Comparison of ENCODE assay signal across 11 cellular contexts in genomic region chr2:237132799-237133198, GRCh38. TPM values are rescaled to one million over a fixed set of nuclear protein-coding genes. Genes with fewer than 3 reads are reported as not detected.
DNase-seq lines count a peak whose midpoint lies in the region; ATAC-seq and TF ChIP-seq lines count a peak whose summit lies in the region.
"Had no signal": no experiment of that assay in that cellular context is flagged by ENCODE, and none has a peak within 500 bp of the region (broad histone marks: within the 10 kb centered on the region; RNA-seq: fewer than 3 reads in every experiment).

No MANE protein-coding gene starts in this region.

- WGBS in lung, 2 donors = 68 to 72% methylated on average over 5 of the region's 5 CpGs

- no peak overlapping the region for H3K4me3 ChIP-seq in HEK293 (ENCODE audit: low read depth, low read length)
- no peak overlapping the region for H3K4me3 ChIP-seq in lung
- H3K4me3 ChIP-seq: right lobe of liver had no signal

- H3K27me3 Mint-ChIP-seq in WTC11 (ENCODE audit: low read depth) = no peaks in the 10 kb centered on the region
- no peaks in the 10 kb centered on the region for H3K27me3 Mint-ChIP-seq in activated T-cell treated with anti-CD3 and anti-CD28 coated beads, Interleukin-2, amount 50 U/mL, for 72 hours (ENCODE audit: low read depth)

- H3K9me3 Mint-ChIP-seq in WTC11 = 0 out of 2 replicates have a peak, but pooled peaks cover 3% of the 10 kb centered on the region
- H3K9me3 Mint-ChIP-seq in activated T-cell treated with anti-CD3 and anti-CD28 coated beads, Interleukin-2, amount 50 U/mL, for 72 hours = no peaks in the 10 kb centered on the region

- no peaks in the 10 kb centered on the region for H3K4me1 Mint-ChIP-seq in WTC11
- H3K4me1 Mint-ChIP-seq in activated T-cell treated with anti-CD3 and anti-CD28 coated beads, Interleukin-2, amount 50 U/mL, for 72 hours (ENCODE audit: low read depth) = peaks cover 2% of the 10 kb centered on the region

- H3K36me3 ChIP-seq in HEK293 (ENCODE audit: control insufficient read depth in 2 of 2, insufficient read depth in 1 of 2, low read length in 2 of 2) (no peaks in the 10 kb centered on the region), lung (ENCODE audit: control insufficient read depth in 2 of 2, insufficient read depth in 2 of 2, low read length in 2 of 2) (no peaks in the 10 kb centered on the region)
- H3K36me3 ChIP-seq: right lobe of liver had no signal

- no peak for TF ChIP-seq CTCF in HEK293 (tag by site-specific recombination; IDR thresholded peaks at IDR 0.05)
- TF ChIP-seq CTCF in WTC11 (IDR thresholded peaks at IDR 0.05) = 0 out of 2 replicates have a peak, but pooled peaks have one; percentile 56
- TF ChIP-seq CTCF in lung (IDR thresholded peaks at IDR 0.05; ENCODE audit: control extremely low read depth, extremely low read depth) = no peak

- peaks cover 2% of the 10 kb centered on the region; the same call in 1 of the 2 replicates for H3K4me1 ChIP-seq in HEK293 (ENCODE audit: control insufficient read depth, insufficient read depth, low read length)
- H3K4me1 ChIP-seq in lung (ENCODE audit: control insufficient read depth in 2 of 2, insufficient read depth in 2 of 2, low read length in 2 of 2) = peaks cover 0 to 6% of the 10 kb centered on the region in 2 donors
- H3K4me1 ChIP-seq: right lobe of liver had no signal

- CTCF ChIA-PET in HEK293 (lab: Yijun Ruan, JAX) (interaction anchor here (0.6 to 2.6 kb wide), 8 partner anchors 9 to 1335 kb away, joined by 4 to 16 read pairs (median 4); no protein-coding TSS in a partner anchor), WTC11 (lab: Charles Lee) (interaction anchor here (0.6 to 2.2 kb wide), 17 partner anchors 9 to 439 kb away, joined by 3 to 7 read pairs (median 3); partner anchors contain the start of gene COPS8)

- no peaks in the 10 kb centered on the region for H3K9me3 ChIP-seq in HEK293 (ENCODE audit: control insufficient read depth, insufficient read depth, low read depth, low read length)
- H3K9me3 ChIP-seq in lung (ENCODE audit: control insufficient read depth in 2 of 2, insufficient read depth in 1 of 2, low read length in 1 of 2) = peaks cover 0 to 9% of the 10 kb centered on the region in 2 donors
- H3K9me3 ChIP-seq: right lobe of liver had no signal

- no peak overlapping the region for H3K4me3 Mint-ChIP-seq in WTC11
- H3K4me3 Mint-ChIP-seq in activated T-cell treated with anti-CD3 and anti-CD28 coated beads, Interleukin-2, amount 50 U/mL, for 72 hours = no peak overlapping the region

- H3K27me3 ChIP-seq in lung (ENCODE audit: control insufficient read depth, insufficient read depth) = no peaks in the 10 kb centered on the region
- H3K27me3 ChIP-seq: right lobe of liver had no signal

- H3K27ac ChIP-seq in HEK293 (ENCODE audit: extremely low read depth, low read depth, low read length) (no peak overlapping the region), lung (ENCODE audit: low read depth in 1 of 2, low read length in 1 of 2) (no peak overlapping the region)
- H3K27ac ChIP-seq: right lobe of liver had no signal

- DNase-seq in DMS53 (lab: John Stamatoyannopoulos, UW) (peak; percentile 69), WTC11 (ENCODE audit: low spot score) (peak; percentile 39), lung (ENCODE audit: low spot score) (peak; percentile 25), HPDE6-E6E7 (ENCODE audit: extremely low spot score) (no peak), SW 1271 (lab: John Stamatoyannopoulos, UW) (no peak)
- DNase-seq in activated T-cell treated with anti-CD3 and anti-CD28 coated beads, Interleukin-2, amount 50 U/mL, for 72 hours = no peak
- DNase-seq: activated effector memory CD4-positive, alpha-beta T cell treated with anti-CD3 and anti-CD28 coated beads, Interleukin-2, amount 50 U/mL, for 16 hours; foreskin fibroblast; right lobe of liver had no signal

- POLR2A ChIA-PET in HEK293 (lab: Yijun Ruan, JAX) (no interaction called here), WTC11 (lab: Charles Lee) (no interaction called here)

- H3K36me3 Mint-ChIP-seq in WTC11 = no peaks in the 10 kb centered on the region
- no peaks in the 10 kb centered on the region for H3K36me3 Mint-ChIP-seq in activated T-cell treated with anti-CD3 and anti-CD28 coated beads, Interleukin-2, amount 50 U/mL, for 72 hours (ENCODE audit: insufficient read depth in 2 of 2)

- ATAC-seq in WTC11 (peak; percentile 83), lung (ENCODE audit: insufficient read depth, low FRiP score) (no peak), HG03039 (IDR thresholded peaks at IDR 0.05; ENCODE audit: unreplicated experiment) (no peak)
- ATAC-seq in activated T-cell treated with anti-CD3 and anti-CD28 coated beads, Interleukin-2, amount 50 U/mL, for 72 hours (replicated peaks in 1 of 2) = no peak

- no peak overlapping the region for H3K27ac Mint-ChIP-seq in WTC11
- no peak overlapping the region for H3K27ac Mint-ChIP-seq in activated T-cell treated with anti-CD3 and anti-CD28 coated beads, Interleukin-2, amount 50 U/mL, for 72 hours

TF ChIP-seq in HEK293, 187 proteins besides CTCF, POLR2A, EP300 and RAD21:
- peak; percentile 99 for TF ChIP-seq ZNF510 (tag by site-specific recombination; IDR thresholded peaks at IDR 0.05; ENCODE audit: insufficient replicate concordance)
- TF ChIP-seq ZBTB21 (tag by site-specific recombination; IDR thresholded peaks at IDR 0.05) = no peak
- peak; percentile 22 for TF ChIP-seq ZNF654 (tag by site-specific recombination; IDR thresholded peaks at IDR 0.05; ENCODE audit: low read depth)
- no peak for TF ChIP-seq ZNF677 (tag by site-specific recombination; IDR thresholded peaks at IDR 0.05)
- TF ChIP-seq ZNF792 (tag by site-specific recombination; IDR thresholded peaks at IDR 0.05) = no peak
- TF ChIP-seq ZNF600 (tag by site-specific recombination; IDR thresholded peaks at IDR 0.05) = no peak
- no peak for TF ChIP-seq BCL6B (tag by site-specific recombination; IDR thresholded peaks at IDR 0.05)

TF ChIP-seq in WTC11, 78 proteins besides CTCF, POLR2A, EP300 and RAD21:
- TF ChIP-seq PRRX2 (CRISPR knock-in tag; IDR thresholded peaks at IDR 0.05) = 0 out of 2 replicates have a peak, but pooled peaks have one; percentile 19
- TF ChIP-seq, protein P1, sequence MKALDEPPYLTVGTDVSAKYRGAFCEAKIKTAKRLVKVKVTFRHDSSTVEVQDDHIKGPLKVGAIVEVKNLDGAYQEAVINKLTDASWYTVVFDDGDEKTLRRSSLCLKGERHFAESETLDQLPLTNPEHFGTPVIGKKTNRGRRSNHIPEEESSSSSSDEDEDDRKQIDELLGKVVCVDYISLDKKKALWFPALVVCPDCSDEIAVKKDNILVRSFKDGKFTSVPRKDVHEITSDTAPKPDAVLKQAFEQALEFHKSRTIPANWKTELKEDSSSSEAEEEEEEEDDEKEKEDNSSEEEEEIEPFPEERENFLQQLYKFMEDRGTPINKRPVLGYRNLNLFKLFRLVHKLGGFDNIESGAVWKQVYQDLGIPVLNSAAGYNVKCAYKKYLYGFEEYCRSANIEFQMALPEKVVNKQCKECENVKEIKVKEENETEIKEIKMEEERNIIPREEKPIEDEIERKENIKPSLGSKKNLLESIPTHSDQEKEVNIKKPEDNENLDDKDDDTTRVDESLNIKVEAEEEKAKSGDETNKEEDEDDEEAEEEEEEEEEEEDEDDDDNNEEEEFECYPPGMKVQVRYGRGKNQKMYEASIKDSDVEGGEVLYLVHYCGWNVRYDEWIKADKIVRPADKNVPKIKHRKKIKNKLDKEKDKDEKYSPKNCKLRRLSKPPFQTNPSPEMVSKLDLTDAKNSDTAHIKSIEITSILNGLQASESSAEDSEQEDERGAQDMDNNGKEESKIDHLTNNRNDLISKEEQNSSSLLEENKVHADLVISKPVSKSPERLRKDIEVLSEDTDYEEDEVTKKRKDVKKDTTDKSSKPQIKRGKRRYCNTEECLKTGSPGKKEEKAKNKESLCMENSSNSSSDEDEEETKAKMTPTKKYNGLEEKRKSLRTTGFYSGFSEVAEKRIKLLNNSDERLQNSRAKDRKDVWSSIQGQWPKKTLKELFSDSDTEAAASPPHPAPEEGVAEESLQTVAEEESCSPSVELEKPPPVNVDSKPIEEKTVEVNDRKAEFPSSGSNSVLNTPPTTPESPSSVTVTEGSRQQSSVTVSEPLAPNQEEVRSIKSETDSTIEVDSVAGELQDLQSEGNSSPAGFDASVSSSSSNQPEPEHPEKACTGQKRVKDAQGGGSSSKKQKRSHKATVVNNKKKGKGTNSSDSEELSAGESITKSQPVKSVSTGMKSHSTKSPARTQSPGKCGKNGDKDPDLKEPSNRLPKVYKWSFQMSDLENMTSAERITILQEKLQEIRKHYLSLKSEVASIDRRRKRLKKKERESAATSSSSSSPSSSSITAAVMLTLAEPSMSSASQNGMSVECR (CRISPR knock-in tag; IDR thresholded peaks at IDR 0.05; ENCODE audit: borderline replicate concordance) = no peak
- 0 out of 2 replicates have a peak, but pooled peaks have one; percentile 38 for TF ChIP-seq EMX1 (CRISPR knock-in tag; IDR thresholded peaks at IDR 0.05)
- TF ChIP-seq, protein P2, sequence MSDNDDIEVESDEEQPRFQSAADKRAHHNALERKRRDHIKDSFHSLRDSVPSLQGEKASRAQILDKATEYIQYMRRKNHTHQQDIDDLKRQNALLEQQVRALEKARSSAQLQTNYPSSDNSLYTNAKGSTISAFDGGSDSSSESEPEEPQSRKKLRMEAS (CRISPR knock-in tag; IDR thresholded peaks at IDR 0.05) = no peak
- no peak for TF ChIP-seq IRF2 (CRISPR knock-in tag; IDR thresholded peaks at IDR 0.05; ENCODE audit: borderline replicate concordance, low read depth)
- TF ChIP-seq ZSCAN18 (CRISPR knock-in tag; IDR thresholded peaks at IDR 0.05) = 0 out of 2 replicates have a peak, but pooled peaks have one; percentile 36
- TF ChIP-seq ZMAT4 (CRISPR knock-in tag; IDR thresholded peaks at IDR 0.05) = no peak
- no peak for TF ChIP-seq TP53 (CRISPR knock-in tag; IDR thresholded peaks at IDR 0.05)

RNA-seq across cellular contexts. Expression of gene COPS8, which starts 47.1 kb away (rescaled TPM):
- 51.0 to 65.9 TPM (median 60.1 TPM) in 3 replicates for total RNA-seq in WTC11 (2021)
- total RNA-seq in lung = 10 to 100 TPM; 39.3 to 70.5 TPM
- 10 to 100 TPM; 24.7 to 33.0 TPM for polyA plus RNA-seq in lung
- total RNA-seq in activated T-cell treated with anti-CD3 and anti-CD28 coated beads, Interleukin-2, amount 50 U/mL, for 72 hours = 10 to 100 TPM; 37.3 to 48.4 TPM

Comparison
In these comparisons a context has a peak if more than half of its experiments do, and no peak if none do; other contexts are left out.
1. DNase-seq: peak in DMS53 (single experiment), WTC11 (single experiment) and lung (single experiment); none in HPDE6-E6E7 (single experiment), activated T-cell treated with anti-CD3 and anti-CD28 coated beads, Interleukin-2, amount 50 U/mL, for 72 hours (0 of 2) and SW 1271 (0 of 2).